In the genomic region with DNA sequence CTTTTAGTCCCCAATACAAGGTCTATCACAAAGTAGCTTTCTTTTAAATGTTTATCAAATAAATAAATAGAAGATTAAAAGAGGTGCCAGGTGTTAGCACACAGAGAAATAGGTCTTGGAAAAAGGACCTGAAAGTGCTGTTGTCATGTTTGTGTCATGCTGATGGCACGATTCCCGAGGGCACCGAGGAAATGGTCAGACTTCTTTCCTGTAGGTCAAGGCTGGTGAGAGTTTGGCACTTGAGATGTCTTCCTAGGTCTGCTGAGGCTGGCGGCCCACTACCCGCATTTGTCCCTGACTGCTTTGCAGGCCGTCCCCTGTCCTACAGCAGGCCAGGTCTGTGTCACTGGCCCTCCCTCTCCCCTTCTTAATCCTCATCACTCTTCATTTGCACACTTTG, we compare ENCODE assay signal across 17 cellular contexts.
A peak's percentile ranks its signal among the peaks of the same experiment; 100 is the strongest.
DNase-seq lines count a peak whose midpoint lies in the region; ATAC-seq, FAIRE-seq and TF ChIP-seq lines count a peak whose summit lies in the region.
"Had no signal": no experiment of that assay in that cellular context is flagged by ENCODE, and none has a peak within 500 bp of the region (broad histone marks: within the 10 kb centered on the region; RNA-seq: fewer than 3 reads in every experiment).

No MANE protein-coding gene starts in this region.

- H3K27ac Mint-ChIP-seq in CD4-positive, alpha-beta memory T cell, result no peak overlapping the region

- DNase-seq in A549 (ENCODE audit: low read depth in 1 of 2, low spot score in 1 of 2), result no peak
- DNase-seq in adrenal gland, result peak; percentile 58 to 82 (median 68)
- DNase-seq in mesendoderm, result no peak
- DNase-seq in NCI-H345 (lab: John Stamatoyannopoulos, UW), result no peak
- no peak for DNase-seq in CD4-positive, alpha-beta memory T cell
- DNase-seq in KG1 (lab: John Stamatoyannopoulos, UW), result no peak
- DNase-seq: AML-193; CD4-positive, CD25-positive, alpha-beta regulatory T cell; DMS79; GM23248; NCI-H1105 treated with DMSO at 0.1 percent for 48 hours; NCI-H2029; NCI-H2171 treated with DMSO at 0.1 percent for 48 hours; NCI-H510A treated with DMSO at 0.1 percent for 48 hours had no signal

- H3K27me3 ChIP-seq in KMS-11 (ENCODE audit: insufficient read depth, low read depth) (no peaks in the 10 kb centered on the region), adrenal gland (no peaks in the 10 kb centered on the region), mesendoderm (ENCODE audit: insufficient read depth, low read length, poor library complexity) (no peaks in the 10 kb centered on the region)
- no peaks in the 10 kb centered on the region for H3K27me3 ChIP-seq in CD4-positive, alpha-beta memory T cell (ENCODE audit: insufficient read depth, low read length)

- H3K79me2 ChIP-seq in KMS-11 (ENCODE audit: insufficient read depth, low read depth) (no peaks in the 10 kb centered on the region), mesendoderm (ENCODE audit: control insufficient read depth, insufficient read depth, low read length) (peaks cover 2% of the 10 kb centered on the region)

- H3K4me1 ChIP-seq in A549 (peaks cover 91% of the 10 kb centered on the region), KMS-11 (ENCODE audit: low read depth, poor library complexity, severe bottlenecking) (peaks cover 64% of the 10 kb centered on the region), adrenal gland (replicated peaks in 1 of 2) (peaks cover 22 to 42% of the 10 kb centered on the region in 2 donors), mesendoderm (ENCODE audit: control insufficient read depth, low read depth, low read length) (no peaks in the 10 kb centered on the region)
- H3K4me1 ChIP-seq in CD4-positive, alpha-beta memory T cell (ENCODE audit: insufficient read depth, low read length), result no peaks in the 10 kb centered on the region

- H4K8ac ChIP-seq in mesendoderm (ENCODE audit: low read depth, low read length), result no peak overlapping the region

- H3K9me3 Mint-ChIP-seq in CD4-positive, alpha-beta memory T cell, result no peaks in the 10 kb centered on the region
- H3K9me3 Mint-ChIP-seq: CD4-positive, CD25-positive, alpha-beta regulatory T cell had no signal

- TF ChIP-seq POLR2A in A549 (IDR thresholded peaks at IDR 0.05; ENCODE audit: low read length), result no peak
- TF ChIP-seq POLR2A in adrenal gland (IDR thresholded peaks at IDR 0.05), result no peak

- H3K36me3 ChIP-seq in KMS-11 (ENCODE audit: insufficient read depth) (no peaks in the 10 kb centered on the region), adrenal gland (replicated peaks in 1 of 2) (no peaks in the 10 kb centered on the region), mesendoderm (ENCODE audit: control insufficient read depth, insufficient read depth, low read length) (no peaks in the 10 kb centered on the region)
- H3K36me3 ChIP-seq in CD4-positive, alpha-beta memory T cell (ENCODE audit: insufficient read depth, low read length), result no peaks in the 10 kb centered on the region

- H3K4me2 ChIP-seq in A549 (peak overlapping the region; percentile 75), KMS-11 (peak overlapping the region; percentile 45), mesendoderm (ENCODE audit: low read length) (no peak overlapping the region)

- H3K4ac ChIP-seq in mesendoderm (ENCODE audit: low read depth, low read length), result no peak overlapping the region

- peaks cover 15 to 34% of the 10 kb centered on the region in 2 donors for H3K36me3 Mint-ChIP-seq in CD4-positive, alpha-beta memory T cell

- FAIRE-seq in A549 (lab: Jason Lieb, UNC), result no peak
- FAIRE-seq: G401.6, HTR-8/SVneo had no signal

- H3K9me3 ChIP-seq in A549, result no peaks in the 10 kb centered on the region
- H3K9me3 ChIP-seq in adrenal gland (replicated peaks in 1 of 3), result no peaks in the 10 kb centered on the region
- no peaks in the 10 kb centered on the region for H3K9me3 ChIP-seq in CD4-positive, alpha-beta memory T cell (ENCODE audit: control insufficient read depth in 1 of 2, low read length in 2 of 2)

- TF ChIP-seq RAD21 in A549 (conservative IDR thresholded peaks at IDR 0.05 in 1 of 2, IDR thresholded peaks at IDR 0.05 in 1 of 2), result no peak

- no peak overlapping the region for H3K18ac ChIP-seq in mesendoderm (ENCODE audit: low read length)

- H4K20me1 ChIP-seq in KMS-11 (ENCODE audit: insufficient read depth), result no peaks in the 10 kb centered on the region

- H2BK15ac ChIP-seq in mesendoderm (replicated peaks; ENCODE audit: low read depth), result no peak overlapping the region

- H3K9ac ChIP-seq in KMS-11, result peak overlapping the region; percentile 50; the same call in 1 of the 2 replicates
- H3K9ac ChIP-seq in mesendoderm (ENCODE audit: low read length), result no peak overlapping the region
- H3K9ac ChIP-seq: GM23248 had no signal

- H3K23ac ChIP-seq in mesendoderm (ENCODE audit: low read length), result no peak overlapping the region

- H3K56ac ChIP-seq in mesendoderm (ENCODE audit: low read length), result peak overlapping the region; percentile 42

- intact Hi-C loops in adrenal gland (cut with DNase I), result no loop called here
- intact Hi-C loops in CD4-positive, alpha-beta memory T cell (cut with micrococcal nuclease), result no loop called here

- H3K27me3 Mint-ChIP-seq in CD4-positive, alpha-beta memory T cell, result no peaks in the 10 kb centered on the region
- H3K27me3 Mint-ChIP-seq: CD4-positive, CD25-positive, alpha-beta regulatory T cell had no signal

- TF ChIP-seq CTCF in A549 (IDR thresholded peaks at IDR 0.05) (no peak), KMS-11 (conservative IDR thresholded peaks at IDR 0.05; ENCODE audit: low read depth, low read length) (no peak), adrenal gland (IDR thresholded peaks at IDR 0.05) (no peak)

- H3K4me3 ChIP-seq in A549 (no peak overlapping the region), KMS-11 (IDR thresholded peaks at IDR 0.05; ENCODE audit: insufficient read depth, low read depth, low read length) (no peak overlapping the region), adrenal gland (no peak overlapping the region), mesendoderm (ENCODE audit: low read length) (no peak overlapping the region)
- no peak overlapping the region for H3K4me3 ChIP-seq in CD4-positive, alpha-beta memory T cell (ENCODE audit: low read length in 2 of 2)
- H3K4me3 ChIP-seq: GM23248 had no signal

- H4K5ac ChIP-seq in mesendoderm (ENCODE audit: low read length), result no peak overlapping the region

- no peak; a peak in 1 of 6 replicates for ATAC-seq in A549

- no peak overlapping the region for H2AK5ac ChIP-seq in mesendoderm (ENCODE audit: low read length)

- no peak overlapping the region for H2AFZ ChIP-seq in KMS-11 (ENCODE audit: low read depth)
- H2AFZ ChIP-seq: GM23248 had no signal

- H3K27ac ChIP-seq in A549 (peak overlapping the region; percentile 76 to 90), KMS-11 (peak overlapping the region; percentile 79), adrenal gland (peak overlapping the region; percentile 58 to 81 (median 65)), mesendoderm (ENCODE audit: low read depth, low read length) (no peak overlapping the region)
- no peak overlapping the region for H3K27ac ChIP-seq in CD4-positive, alpha-beta memory T cell (ENCODE audit: low read depth, low read length)
- H3K27ac ChIP-seq: GM23248 had no signal

- H3K79me1 ChIP-seq in mesendoderm (ENCODE audit: low read length), result peaks cover 15% of the 10 kb centered on the region

- H3K4me3 Mint-ChIP-seq in CD4-positive, alpha-beta memory T cell, result no peak overlapping the region
- H3K4me3 Mint-ChIP-seq: CD4-positive, CD25-positive, alpha-beta regulatory T cell had no signal

- no peak overlapping the region for H2BK120ac ChIP-seq in mesendoderm (ENCODE audit: low read depth, low read length)

- CTCF ChIA-PET in A549 (lab: Yijun Ruan, JAX), result interaction anchor here (1.0 kb wide), 1 partner anchor 35 kb away, joined by 3 read pairs; no protein-coding TSS in a partner anchor
- CTCF ChIA-PET in CD4-positive, alpha-beta memory T cell (lab: Charles Lee; ENCODE audit: partially characterized antibody), result no interaction called here

- peaks cover 0 to 6% (median 3%) of the 10 kb centered on the region in 4 donors for H3K4me1 Mint-ChIP-seq in CD4-positive, alpha-beta memory T cell

- WGBS in A549 (ENCODE audit: missing lambda C conversion rate), result 51% methylated on average over 6 of the region's 6 CpGs
- 40 to 63% (median 50%) methylated on average over 6 of the region's 6 CpGs for WGBS in adrenal gland, 4 donors
- WGBS in mesendoderm (ENCODE audit: extremely low coverage, insufficient coverage, low lambda C conversion rate), result no CpG with 5 or more reads among the region's 6 CpGs

- TF ChIP-seq EP300 in A549 (IDR thresholded peaks at IDR 0.05), result no peak

- H2BK5ac ChIP-seq in mesendoderm (ENCODE audit: low read length), result no peak overlapping the region

- POLR2A ChIA-PET in A549 (lab: Yijun Ruan, JAX), result no interaction called here
- POLR2A ChIA-PET in CD4-positive, alpha-beta memory T cell (lab: Charles Lee; ENCODE audit: partially characterized antibody), result no interaction called here

TF ChIP-seq in A549, 52 proteins besides CTCF, POLR2A, EP300 and RAD21 (continues in another document):
- TF ChIP-seq FOSB (CRISPR knock-in tag; IDR thresholded peaks at IDR 0.05) (no peak), ZFP36 (IDR thresholded peaks at IDR 0.05; ENCODE audit: borderline replicate concordance, partially characterized antibody) (no peak), NFE2L2 (conservative IDR thresholded peaks at IDR 0.05; ENCODE audit: low read length) (no peak), USF2 (IDR thresholded peaks at IDR 0.05) (no peak), ESRRA (IDR thresholded peaks at IDR 0.05; ENCODE audit: borderline replicate concordance, low read length) (no peak), PHF8 (IDR thresholded peaks at IDR 0.05; ENCODE audit: borderline replicate concordance, low read depth) (no peak)
- TF ChIP-seq, protein P1, sequence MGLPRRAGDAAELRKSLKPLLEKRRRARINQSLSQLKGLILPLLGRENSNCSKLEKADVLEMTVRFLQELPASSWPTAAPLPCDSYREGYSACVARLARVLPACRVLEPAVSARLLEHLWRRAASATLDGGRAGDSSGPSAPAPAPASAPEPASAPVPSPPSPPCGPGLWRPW (IDR thresholded peaks at IDR 0.05), result no peak
- TF ChIP-seq, protein P2, sequence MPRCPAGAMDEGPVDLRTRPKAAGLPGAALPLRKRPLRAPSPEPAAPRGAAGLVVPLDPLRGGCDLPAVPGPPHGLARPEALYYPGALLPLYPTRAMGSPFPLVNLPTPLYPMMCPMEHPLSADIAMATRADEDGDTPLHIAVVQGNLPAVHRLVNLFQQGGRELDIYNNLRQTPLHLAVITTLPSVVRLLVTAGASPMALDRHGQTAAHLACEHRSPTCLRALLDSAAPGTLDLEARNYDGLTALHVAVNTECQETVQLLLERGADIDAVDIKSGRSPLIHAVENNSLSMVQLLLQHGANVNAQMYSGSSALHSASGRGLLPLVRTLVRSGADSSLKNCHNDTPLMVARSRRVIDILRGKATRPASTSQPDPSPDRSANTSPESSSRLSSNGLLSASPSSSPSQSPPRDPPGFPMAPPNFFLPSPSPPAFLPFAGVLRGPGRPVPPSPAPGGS (IDR thresholded peaks at IDR 0.05), result no peak

Comparison
In these comparisons a context has a peak if more than half of its experiments do, and no peak if none do; other contexts are left out.
1. DNase-seq: peak in adrenal gland (7 of 7); none in A549 (0 of 2), mesendoderm (single experiment), NCI-H345 (single experiment), CD4-positive, alpha-beta memory T cell (0 of 5) and KG1 (single experiment).
2. H3K27ac ChIP-seq: peak in A549 (2 of 2), KMS-11 (single experiment) and adrenal gland (5 of 5); none in mesendoderm (single experiment) and CD4-positive, alpha-beta memory T cell (single experiment).